ENCODE assay signal across 20 cellular contexts in the genomic region with DNA sequence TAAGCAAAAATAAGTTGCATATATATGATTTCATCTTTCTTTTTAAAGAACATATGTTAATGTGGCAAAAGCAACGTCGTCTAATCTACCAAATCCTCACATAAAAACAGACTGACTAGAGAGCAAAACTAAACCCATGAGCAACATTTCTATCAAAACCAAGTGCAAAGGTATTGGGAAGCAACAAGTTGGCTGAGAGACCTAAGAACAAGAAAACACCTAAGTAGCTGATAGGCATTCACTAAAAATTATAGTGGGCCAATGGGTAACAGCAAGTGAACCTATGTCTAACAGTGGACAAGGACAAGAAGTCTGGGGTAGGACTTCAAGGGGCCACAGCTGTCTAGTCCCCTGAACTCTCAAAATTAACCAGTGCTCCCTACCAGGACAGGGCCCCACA.
"Had no signal": no experiment of that assay in that cellular context is flagged by ENCODE, and none has a peak within 500 bp of the region (broad histone marks: within the 10 kb centered on the region; RNA-seq: fewer than 3 reads in every experiment).

No MANE protein-coding gene starts in this region.

- H3K27ac Mint-ChIP-seq: naive thymus-derived CD8-positive, alpha-beta T cell had no signal

- H3K36me3 ChIP-seq: ascending aorta, gastroesophageal sphincter, heart left ventricle, left lung, thyroid gland had no signal

- H3K27ac ChIP-seq: ascending aorta, coronary artery, gastroesophageal sphincter, heart left ventricle, left lung, SK-N-MC, thyroid gland had no signal

- ATAC-seq: esophagus mucosa; gastroesophageal sphincter; heart left ventricle; left lung; naive thymus-derived CD8-positive, alpha-beta T cell; sciatic nerve had no signal

- H3K4me3 ChIP-seq: ascending aorta, coronary artery, gastroesophageal sphincter, heart left ventricle, left lung, SK-N-MC, smooth muscle cell, thyroid gland had no signal

- H3K4me3 Mint-ChIP-seq: activated naive CD4-positive, alpha-beta T cell treated with anti-CD3 and anti-CD28 coated beads for 36 hours; central memory CD8-positive, alpha-beta T cell; naive thymus-derived CD8-positive, alpha-beta T cell had no signal

- H3K27me3 ChIP-seq: ascending aorta, gastroesophageal sphincter, heart left ventricle, left lung, thyroid gland had no signal

- H3K36me3 Mint-ChIP-seq: naive thymus-derived CD8-positive, alpha-beta T cell had no signal

- H3K27me3 Mint-ChIP-seq: central memory CD8-positive, alpha-beta T cell; naive thymus-derived CD8-positive, alpha-beta T cell had no signal

- H3K9me3 ChIP-seq: ascending aorta, gastroesophageal sphincter, heart left ventricle, left lung, thyroid gland had no signal

- H3K4me1 ChIP-seq: ascending aorta had no signal

- DNase-seq: activated CD4-positive, alpha-beta T cell treated with anti-CD3 and anti-CD28 coated beads, Interleukin-2, amount 50 U/mL, for 1 hour; activated CD8-positive, alpha-beta memory T cell treated with anti-CD3 and anti-CD28 coated beads, Interleukin-2, amount 50 U/mL, for 4 hours; activated naive CD4-positive, alpha-beta T cell treated with anti-CD3 and anti-CD28 coated beads for 36 hours; heart left ventricle; left lung; mesenchymal stem cell; naive thymus-derived CD8-positive, alpha-beta T cell; nucleus accumbens; stimulated activated CD4-positive, alpha-beta T cell treated with anti-CD3 and anti-CD28 coated beads, Interleukin-4, amount 100 ng/mL, for 24 hours; stimulated activated naive CD4-positive, alpha-beta T cell; T1000; thyroid gland had no signal

- H3K9me3 Mint-ChIP-seq: activated naive CD4-positive, alpha-beta T cell treated with anti-CD3 and anti-CD28 coated beads for 36 hours; central memory CD8-positive, alpha-beta T cell; naive thymus-derived CD8-positive, alpha-beta T cell had no signal
